In genomic region chr7:10972174-10972573, GRCh38 we compare ENCODE assay signal across 16 cellular contexts. TPM values are rescaled to one million over a fixed set of nuclear protein-coding genes. Genes with fewer than 3 reads are reported as not detected.
DNase-seq lines count a peak whose midpoint lies in the region; ATAC-seq, FAIRE-seq and TF ChIP-seq lines count a peak whose summit lies in the region.
"Had no signal": no experiment of that assay in that cellular context is flagged by ENCODE, and none has a peak within 500 bp of the region (broad histone marks: within the 10 kb centered on the region; RNA-seq: fewer than 3 reads in every experiment).

No MANE protein-coding gene starts in this region.

- H3K4me3 ChIP-seq in HepG2 (replicated peaks in 1 of 3; ENCODE audit: insufficient read depth in 1 of 3, low read depth in 2 of 3, low read length in 3 of 3) = peak overlapping the region in 2 of 3 experiments; percentile 32 to 88; a peak in 3 of 6 replicates
- no peak overlapping the region for H3K4me3 ChIP-seq in right lobe of liver
- H3K4me3 ChIP-seq in Loucy (ENCODE audit: low read length, poor library complexity, severe bottlenecking) = peak overlapping the region; percentile 93
- H3K4me3 ChIP-seq in hepatocyte = no peak overlapping the region
- H3K4me3 ChIP-seq: left lung, mucosa of descending colon, suprapubic skin had no signal

- H3K36me3 ChIP-seq in HepG2 (replicated peaks in 1 of 2; ENCODE audit: control insufficient read depth in 1 of 2, insufficient read depth in 2 of 2, low read length in 2 of 2) (peaks cover 0 to 5% of the 10 kb centered on the region in 2 experiments; a peak in 1 of 5 replicates), right lobe of liver (no peaks in the 10 kb centered on the region), Loucy (ENCODE audit: insufficient read depth, low read length) (no peaks in the 10 kb centered on the region), hepatocyte (replicated peaks; ENCODE audit: insufficient read depth, low read depth) (no peaks in the 10 kb centered on the region)
- H3K36me3 ChIP-seq: left lung, pancreas, suprapubic skin had no signal

- intact Hi-C loops in HepG2 (cut with micrococcal nuclease; ENCODE audit: unreplicated experiment) (no loop called here), right lobe of liver (cut with DNase I) (no loop called here)

- no peak for TF ChIP-seq RAD21 in HepG2 (CRISPR knock-in tag; IDR thresholded peaks at IDR 0.05)

- H3K4me1 ChIP-seq in HepG2 (ENCODE audit: insufficient read depth, low read length) (peaks cover 34% of the 10 kb centered on the region), right lobe of liver (peaks cover 0 to 8% (median 2%) of the 10 kb centered on the region in 4 donors), Loucy (ENCODE audit: insufficient read depth, low read length, poor library complexity, severe bottlenecking) (peaks cover 23% of the 10 kb centered on the region), hepatocyte (ENCODE audit: insufficient read depth) (peaks cover 5% of the 10 kb centered on the region)

- H4K20me1 ChIP-seq in HepG2 (ENCODE audit: insufficient read depth, low read length) (no peaks in the 10 kb centered on the region), Loucy (ENCODE audit: insufficient read depth, low read length, poor library complexity, severe bottlenecking) (peaks cover 31% of the 10 kb centered on the region), hepatocyte (ENCODE audit: insufficient read depth, poor library complexity, severe bottlenecking) (no peaks in the 10 kb centered on the region)

- H3K4me2 ChIP-seq in HepG2 (ENCODE audit: low read depth, low read length) (peak overlapping the region; percentile 91), Loucy (ENCODE audit: low read depth, low read length, poor library complexity, severe bottlenecking) (peak overlapping the region; percentile 77), hepatocyte (no peak overlapping the region)

- H3K9ac ChIP-seq in HepG2 (ENCODE audit: insufficient read depth, low read depth, low read length) (no peak overlapping the region), Loucy (ENCODE audit: low read depth, low read length, poor library complexity, severe bottlenecking) (no peak overlapping the region)

- TF ChIP-seq EP300 in HepG2 (IDR thresholded peaks at IDR 0.05; ENCODE audit: low read depth in 2 of 2, low read length in 2 of 2) (no peak), HepG2 (CRISPR knock-in tag; IDR thresholded peaks at IDR 0.05; ENCODE audit: borderline replicate concordance) (no peak)

- POLR2A ChIA-PET in HepG2 (lab: Yijun Ruan, JAX) = no interaction called here

- DNase-seq in HepG2 (ENCODE audit: low spot score) (no peak), right lobe of liver (no peak), hepatocyte (ENCODE audit: low spot score) (no peak)
- DNase-seq: GOT3, left lung, mucosa of descending colon, NCI-H1436 treated with DMSO at 0.1 percent for 48 hours, NCI-H226, pancreas had no signal

- H3K27ac ChIP-seq in HepG2 (ENCODE audit: extremely low read length, insufficient read depth, low read length) (peak overlapping the region; percentile 99), right lobe of liver (no peak overlapping the region), hepatocyte (peak overlapping the region; percentile 23)
- H3K27ac ChIP-seq: left lung, pancreas, suprapubic skin had no signal

- no peak for FAIRE-seq in HepG2 (lab: Jason Lieb, UNC)
- FAIRE-seq: pancreas had no signal

- H3K79me2 ChIP-seq in HepG2 (ENCODE audit: insufficient read depth, low read length) (peaks cover 30% of the 10 kb centered on the region), Loucy (ENCODE audit: insufficient read depth, low read length) (peaks cover 35% of the 10 kb centered on the region), hepatocyte (peaks cover 31% of the 10 kb centered on the region)

- WGBS in HepG2 (ENCODE audit: low lambda C conversion rate) = 100% methylated on average over 5 of the region's 5 CpGs
- 94% methylated on average over 5 of the region's 5 CpGs for WGBS in right lobe of liver (ENCODE audit: insufficient coverage, low coverage, low lambda C conversion rate, missing lambda C conversion rate)
- WGBS in hepatocyte (ENCODE audit: low lambda C conversion rate, missing lambda C conversion rate) = over 99% methylated on average over 5 of the region's 5 CpGs

- H3K9me2 ChIP-seq in Loucy (replicated peaks; ENCODE audit: low read depth, low read length) (no peaks in the 10 kb centered on the region), hepatocyte (replicated peaks; ENCODE audit: insufficient read depth) (no peaks in the 10 kb centered on the region)

- H3K9me3 ChIP-seq in HepG2 (ENCODE audit: low read length) (no peaks in the 10 kb centered on the region), right lobe of liver (no peaks in the 10 kb centered on the region), Loucy (ENCODE audit: insufficient read depth, low read depth, low read length) (no peaks in the 10 kb centered on the region), hepatocyte (ENCODE audit: low read depth) (no peaks in the 10 kb centered on the region)
- H3K9me3 ChIP-seq: left lung, mucosa of descending colon, pancreas, suprapubic skin had no signal

- no peaks in the 10 kb centered on the region; the same call in 1 of the 2 replicates for H3F3A ChIP-seq in Loucy (ENCODE audit: low read depth)

- ATAC-seq in HepG2 (no peak), right lobe of liver (no peak), HG03520 (IDR thresholded peaks at IDR 0.05; ENCODE audit: unreplicated experiment) (no peak), HG02852 (IDR thresholded peaks at IDR 0.05; ENCODE audit: unreplicated experiment) (no peak), GM18517 (IDR thresholded peaks at IDR 0.05; ENCODE audit: unreplicated experiment) (no peak), HG02610 (IDR thresholded peaks at IDR 0.05; ENCODE audit: unreplicated experiment) (no peak)
- ATAC-seq: Right ventricle myocardium inferior had no signal

- CTCF ChIA-PET in HepG2 (lab: Yijun Ruan, JAX; ENCODE audit: low intra/inter-chr PET ratio, low total read pairs) = no interaction called here

- in situ Hi-C loops in HepG2 (cut with HindIII; ENCODE audit: extremely low pct_ligation_motif_present, low pct_unique_long_range_greater_than_20kb) = no loop called here

- no peaks in the 10 kb centered on the region; a peak in 1 of 5 replicates for H3K27me3 ChIP-seq in HepG2 (ENCODE audit: control insufficient read depth in 1 of 2, insufficient read depth in 2 of 2, low read length in 2 of 2)
- H3K27me3 ChIP-seq in right lobe of liver = no peaks in the 10 kb centered on the region
- peaks cover 5% of the 10 kb centered on the region for H3K27me3 ChIP-seq in Loucy (ENCODE audit: insufficient read depth, low read length, poor library complexity, severe bottlenecking)
- no peaks in the 10 kb centered on the region for H3K27me3 ChIP-seq in hepatocyte
- H3K27me3 ChIP-seq: left lung had no signal

- TF ChIP-seq CTCF in HepG2 (CRISPR knock-in tag; IDR thresholded peaks at IDR 0.05) = no peak
- no peak for TF ChIP-seq CTCF in right lobe of liver (IDR thresholded peaks at IDR 0.05)
- TF ChIP-seq CTCF in Loucy (conservative IDR thresholded peaks at IDR 0.05; ENCODE audit: low read length) = no peak
- TF ChIP-seq CTCF in hepatocyte (IDR thresholded peaks at IDR 0.05; ENCODE audit: poor library complexity) = no peak

- no TSS peak for BruUV-seq in HepG2 (replicated peaks; lab: Mats Ljungman, UMichigan)

- TF ChIP-seq POLR2A in HepG2 (IDR thresholded peaks at IDR 0.05; ENCODE audit: insufficient read depth in 1 of 2, low read depth in 2 of 2, low read length in 2 of 2) = no peak
- no peak for TF ChIP-seq POLR2A in right lobe of liver (IDR thresholded peaks at IDR 0.05)

- H2AFZ ChIP-seq in HepG2 (ENCODE audit: low read length) = peak overlapping the region; percentile 18
- H2AFZ ChIP-seq in Loucy (ENCODE audit: low read length) = peak overlapping the region; percentile 98; the same call in 1 of the 2 replicates
- peak overlapping the region; percentile 39 for H2AFZ ChIP-seq in hepatocyte

TF ChIP-seq in HepG2, 621 proteins besides CTCF, POLR2A, EP300 and RAD21 (continues in another document):
- TF ChIP-seq MAFF (IDR thresholded peaks at IDR 0.05; ENCODE audit: low read depth, low read length) (peak; percentile 94), MAFK (conservative IDR thresholded peaks at IDR 0.05 in 1 of 2, IDR thresholded peaks at IDR 0.05 in 1 of 2; ENCODE audit: low read length in 2 of 2) (peak; percentile 93 to 96)

RNA-seq across cellular contexts. Expression of gene PHF14, which starts 1.5 kb away (rescaled TPM):
- 68.7 and 70.9 TPM in 2 replicates for total RNA-seq in HepG2 (2016; rRNA removed; fragmentation: Illumina TruSeq; extraction: Trizol)
- 31.3 and 38.5 TPM in 2 replicates for total RNA-seq in HepG2 (2016; cell fraction: cytosol; rRNA removed; fragmentation: Illumina TruSeq; extraction: Trizol; ENCODE audit: low read depth)
- total RNA-seq in HepG2 (2016; cell fraction: insoluble cytoplasmic fraction; rRNA removed; fragmentation: Illumina TruSeq; extraction: Trizol) = 64.2 and 75.5 TPM in 2 replicates
- total RNA-seq in HepG2 (2016; cell fraction: membrane; rRNA removed; fragmentation: Illumina TruSeq; extraction: Trizol) = 23.9 and 24.4 TPM in 2 replicates
- 135 and 151 TPM in 2 replicates for total RNA-seq in HepG2 (2016; cell fraction: nucleus; rRNA removed; fragmentation: Illumina TruSeq; extraction: Trizol)
- 17.2 and 18.9 TPM in 2 replicates for polyA plus RNA-seq in HepG2 (2011; rRNA removed)
- 7.8 and 12.6 TPM in 2 replicates for polyA plus RNA-seq in HepG2 (2011; cell fraction: cytosol; rRNA removed)
- 14.0 and 22.1 TPM in 2 replicates for polyA plus RNA-seq in HepG2 (2011; cell fraction: nucleus; rRNA removed)
- 21.4 and 24.8 TPM in 2 replicates for polyA plus RNA-seq in HepG2 (2012)
- 4.1 and 4.2 TPM in 2 replicates for polyA plus RNA-seq in HepG2 (2016; cell fraction: cytosol; fragmentation: Illumina TruSeq; extraction: Trizol; ENCODE audit: low read depth)
- 59.1 and 71.5 TPM in 2 replicates for polyA plus RNA-seq in HepG2 (2016; cell fraction: insoluble cytoplasmic fraction; fragmentation: Illumina TruSeq; extraction: Trizol; ENCODE audit: low read depth)
- 7.1 and 7.7 TPM in 2 replicates for polyA plus RNA-seq in HepG2 (2016; cell fraction: membrane; fragmentation: Illumina TruSeq; extraction: Trizol; ENCODE audit: low read depth)
- polyA plus RNA-seq in HepG2 (2016; cell fraction: nucleus; fragmentation: Illumina TruSeq; extraction: Trizol; ENCODE audit: insufficient read depth, low read depth) = 57.6 and 63.1 TPM in 2 replicates
- 12.5 and 23.0 TPM in 2 replicates for polyA minus RNA-seq in HepG2 (2011; rRNA and poly(A)+ RNA removed; ENCODE audit: low replicate concordance)
- polyA minus RNA-seq in HepG2 (2011; cell fraction: cytosol; rRNA and poly(A)+ RNA removed) = 10.9 and 16.9 TPM in 2 replicates
- polyA minus RNA-seq in HepG2 (2011; cell fraction: nucleus; rRNA and poly(A)+ RNA removed) = 221 and 230 TPM in 2 replicates
- 10 to 100 TPM; 13.5 to 25.7 (median 16.7) TPM for total RNA-seq in right lobe of liver
- 49.1 and 58.6 TPM in 2 replicates for total RNA-seq in hepatocyte
- 31.5 TPM in 2 replicates for polyA plus RNA-seq in hepatocyte

Comparison
In these comparisons a context has a peak if more than half of its experiments do, and no peak if none do; other contexts are left out.
1. H3K27ac ChIP-seq: peak in HepG2 (single experiment) and hepatocyte (single experiment); none in right lobe of liver (0 of 3).
2. H3K4me3 ChIP-seq: peak in HepG2 (2 of 3) and Loucy (single experiment); none in right lobe of liver (0 of 3) and hepatocyte (single experiment).
3. H2AFZ ChIP-seq: peak in every context shown above with its lines; median percentile 98 in Loucy; 39 in hepatocyte; 18 in HepG2.